3 cellular contexts compared by ENCODE assay signal in the genomic region with DNA sequence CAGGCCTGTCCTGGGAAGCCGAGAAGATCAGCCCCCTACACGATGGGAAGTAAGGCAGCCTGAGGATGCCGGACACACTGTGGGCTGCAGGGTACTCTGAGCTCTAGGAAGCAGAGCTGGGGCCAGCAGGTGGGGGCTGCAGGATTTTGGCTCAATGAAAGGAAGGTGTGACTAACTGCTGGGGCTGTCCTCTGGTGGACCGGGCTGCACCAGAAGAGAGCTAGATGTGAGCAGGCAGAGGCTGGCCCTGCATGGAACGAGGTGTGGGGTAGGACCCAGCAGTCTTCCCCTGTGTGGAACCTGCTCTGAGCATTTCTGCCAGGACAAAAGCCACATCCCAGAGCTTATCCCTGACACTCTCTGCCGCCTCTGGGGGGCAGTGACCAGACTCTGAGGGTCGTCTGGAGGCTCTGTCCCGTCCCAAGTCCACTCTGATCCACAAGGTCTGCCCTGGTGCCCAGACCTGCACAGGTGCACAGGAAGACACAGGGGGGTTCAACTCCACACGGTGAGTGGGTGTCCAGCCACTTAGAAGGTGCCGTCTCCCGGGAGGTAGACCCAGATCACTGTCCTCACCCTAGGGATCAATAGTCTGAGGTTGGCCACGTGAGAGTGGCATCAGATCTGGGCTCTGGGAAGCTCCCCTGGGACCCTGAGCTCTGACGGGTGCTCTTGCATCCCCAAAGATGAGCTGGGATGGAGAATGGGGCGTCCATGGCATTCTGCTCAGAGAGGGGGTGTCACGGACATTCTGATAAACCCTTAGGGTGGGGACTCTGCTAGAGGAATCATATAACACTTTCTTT.
TF ChIP-seq lines count a peak whose summit lies in the region.

No MANE protein-coding gene starts in this region.

TF ChIP-seq in SK-N-SH, 30 proteins besides CTCF, POLR2A, EP300 and RAD21:
- TF ChIP-seq, protein P1, sequence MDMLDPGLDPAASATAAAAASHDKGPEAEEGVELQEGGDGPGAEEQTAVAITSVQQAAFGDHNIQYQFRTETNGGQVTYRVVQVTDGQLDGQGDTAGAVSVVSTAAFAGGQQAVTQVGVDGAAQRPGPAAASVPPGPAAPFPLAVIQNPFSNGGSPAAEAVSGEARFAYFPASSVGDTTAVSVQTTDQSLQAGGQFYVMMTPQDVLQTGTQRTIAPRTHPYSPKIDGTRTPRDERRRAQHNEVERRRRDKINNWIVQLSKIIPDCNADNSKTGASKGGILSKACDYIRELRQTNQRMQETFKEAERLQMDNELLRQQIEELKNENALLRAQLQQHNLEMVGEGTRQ (IDR thresholded peaks at IDR 0.05; ENCODE audit: borderline replicate concordance, low read depth, low read length): no peak
- no peak for TF ChIP-seq MXI1 (IDR thresholded peaks at IDR 0.05; ENCODE audit: low read depth, low read length)
- TF ChIP-seq POLR2AphosphoS5 (IDR thresholded peaks at IDR 0.05; ENCODE audit: low read depth, low read length): no peak
- TF ChIP-seq NRF1 (IDR thresholded peaks at IDR 0.05; ENCODE audit: low read depth, low read length): no peak

TF ChIP-seq in SK-N-SH treated with all-trans-retinoic acid at 6 μM for 48 hours, 23 proteins besides CTCF, POLR2A, EP300 and RAD21:
- TF ChIP-seq, protein P2, sequence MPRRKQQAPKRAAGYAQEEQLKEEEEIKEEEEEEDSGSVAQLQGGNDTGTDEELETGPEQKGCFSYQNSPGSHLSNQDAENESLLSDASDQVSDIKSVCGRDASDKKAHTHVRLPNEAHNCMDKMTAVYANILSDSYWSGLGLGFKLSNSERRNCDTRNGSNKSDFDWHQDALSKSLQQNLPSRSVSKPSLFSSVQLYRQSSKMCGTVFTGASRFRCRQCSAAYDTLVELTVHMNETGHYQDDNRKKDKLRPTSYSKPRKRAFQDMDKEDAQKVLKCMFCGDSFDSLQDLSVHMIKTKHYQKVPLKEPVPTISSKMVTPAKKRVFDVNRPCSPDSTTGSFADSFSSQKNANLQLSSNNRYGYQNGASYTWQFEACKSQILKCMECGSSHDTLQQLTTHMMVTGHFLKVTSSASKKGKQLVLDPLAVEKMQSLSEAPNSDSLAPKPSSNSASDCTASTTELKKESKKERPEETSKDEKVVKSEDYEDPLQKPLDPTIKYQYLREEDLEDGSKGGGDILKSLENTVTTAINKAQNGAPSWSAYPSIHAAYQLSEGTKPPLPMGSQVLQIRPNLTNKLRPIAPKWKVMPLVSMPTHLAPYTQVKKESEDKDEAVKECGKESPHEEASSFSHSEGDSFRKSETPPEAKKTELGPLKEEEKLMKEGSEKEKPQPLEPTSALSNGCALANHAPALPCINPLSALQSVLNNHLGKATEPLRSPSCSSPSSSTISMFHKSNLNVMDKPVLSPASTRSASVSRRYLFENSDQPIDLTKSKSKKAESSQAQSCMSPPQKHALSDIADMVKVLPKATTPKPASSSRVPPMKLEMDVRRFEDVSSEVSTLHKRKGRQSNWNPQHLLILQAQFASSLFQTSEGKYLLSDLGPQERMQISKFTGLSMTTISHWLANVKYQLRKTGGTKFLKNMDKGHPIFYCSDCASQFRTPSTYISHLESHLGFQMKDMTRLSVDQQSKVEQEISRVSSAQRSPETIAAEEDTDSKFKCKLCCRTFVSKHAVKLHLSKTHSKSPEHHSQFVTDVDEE (CRISPR knock-in tag; IDR thresholded peaks at IDR 0.05): no peak
- no peak for TF ChIP-seq ZFP30 (CRISPR knock-in tag; IDR thresholded peaks at IDR 0.05)
- no peak for TF ChIP-seq ZNF8 (CRISPR knock-in tag; IDR thresholded peaks at IDR 0.05)
- TF ChIP-seq GLIS3 (CRISPR knock-in tag; IDR thresholded peaks at IDR 0.05): no peak
- TF ChIP-seq ZNF565 (CRISPR knock-in tag; conservative IDR thresholded peaks at IDR 0.05; ENCODE audit: low read depth): no peak
- no peak for TF ChIP-seq PPARA (CRISPR knock-in tag; IDR thresholded peaks at IDR 0.05; ENCODE audit: borderline replicate concordance)
- TF ChIP-seq ISL1 (CRISPR knock-in tag; IDR thresholded peaks at IDR 0.05): no peak
- TF ChIP-seq, protein P3, sequence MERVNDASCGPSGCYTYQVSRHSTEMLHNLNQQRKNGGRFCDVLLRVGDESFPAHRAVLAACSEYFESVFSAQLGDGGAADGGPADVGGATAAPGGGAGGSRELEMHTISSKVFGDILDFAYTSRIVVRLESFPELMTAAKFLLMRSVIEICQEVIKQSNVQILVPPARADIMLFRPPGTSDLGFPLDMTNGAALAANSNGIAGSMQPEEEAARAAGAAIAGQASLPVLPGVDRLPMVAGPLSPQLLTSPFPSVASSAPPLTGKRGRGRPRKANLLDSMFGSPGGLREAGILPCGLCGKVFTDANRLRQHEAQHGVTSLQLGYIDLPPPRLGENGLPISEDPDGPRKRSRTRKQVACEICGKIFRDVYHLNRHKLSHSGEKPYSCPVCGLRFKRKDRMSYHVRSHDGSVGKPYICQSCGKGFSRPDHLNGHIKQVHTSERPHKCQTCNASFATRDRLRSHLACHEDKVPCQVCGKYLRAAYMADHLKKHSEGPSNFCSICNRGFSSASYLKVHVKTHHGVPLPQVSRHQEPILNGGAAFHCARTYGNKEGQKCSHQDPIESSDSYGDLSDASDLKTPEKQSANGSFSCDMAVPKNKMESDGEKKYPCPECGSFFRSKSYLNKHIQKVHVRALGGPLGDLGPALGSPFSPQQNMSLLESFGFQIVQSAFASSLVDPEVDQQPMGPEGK (CRISPR knock-in tag; IDR thresholded peaks at IDR 0.05; ENCODE audit: borderline replicate concordance): no peak
- TF ChIP-seq, protein P4, sequence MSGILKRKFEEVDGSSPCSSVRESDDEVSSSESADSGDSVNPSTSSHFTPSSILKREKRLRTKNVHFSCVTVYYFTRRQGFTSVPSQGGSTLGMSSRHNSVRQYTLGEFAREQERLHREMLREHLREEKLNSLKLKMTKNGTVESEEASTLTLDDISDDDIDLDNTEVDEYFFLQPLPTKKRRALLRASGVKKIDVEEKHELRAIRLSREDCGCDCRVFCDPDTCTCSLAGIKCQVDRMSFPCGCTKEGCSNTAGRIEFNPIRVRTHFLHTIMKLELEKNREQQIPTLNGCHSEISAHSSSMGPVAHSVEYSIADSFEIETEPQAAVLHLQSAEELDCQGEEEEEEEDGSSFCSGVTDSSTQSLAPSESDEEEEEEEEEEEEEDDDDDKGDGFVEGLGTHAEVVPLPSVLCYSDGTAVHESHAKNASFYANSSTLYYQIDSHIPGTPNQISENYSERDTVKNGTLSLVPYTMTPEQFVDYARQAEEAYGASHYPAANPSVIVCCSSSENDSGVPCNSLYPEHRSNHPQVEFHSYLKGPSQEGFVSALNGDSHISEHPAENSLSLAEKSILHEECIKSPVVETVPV (CRISPR knock-in tag; IDR thresholded peaks at IDR 0.05): no peak
- TF ChIP-seq SNAI2 (CRISPR knock-in tag; IDR thresholded peaks at IDR 0.05): no peak
- no peak for TF ChIP-seq OSR1 (CRISPR knock-in tag; IDR thresholded peaks at IDR 0.05)

TF ChIP-seq in H1, 55 proteins besides CTCF, POLR2A, EP300 and RAD21:
- no peak for TF ChIP-seq SP4 (IDR thresholded peaks at IDR 0.05; ENCODE audit: low read length)
- TF ChIP-seq, protein P1 (IDR thresholded peaks at IDR 0.05; ENCODE audit: low read length): no peak
- TF ChIP-seq ZNF274 (IDR thresholded peaks at IDR 0.05; ENCODE audit: borderline replicate concordance, extremely low read depth, low read length): no peak
- TF ChIP-seq KDM1A (IDR thresholded peaks at IDR 0.05; ENCODE audit: borderline replicate concordance, low read length): no peak
- TF ChIP-seq FOSL1 (IDR thresholded peaks at IDR 0.05; ENCODE audit: insufficient read depth, low read depth, low read length): no peak
- TF ChIP-seq CEBPB (IDR thresholded peaks at IDR 0.05; ENCODE audit: low read depth, low read length): no peak
- TF ChIP-seq TAF7 (optimal IDR thresholded peaks at IDR 0.05; ENCODE audit: borderline replicate concordance, low read depth, low read length): no peak
- TF ChIP-seq CTBP2 (IDR thresholded peaks at IDR 0.05; ENCODE audit: borderline replicate concordance, insufficient read depth, insufficient read length, low read length): no peak
- no peak for TF ChIP-seq GABPA (IDR thresholded peaks at IDR 0.05; ENCODE audit: borderline replicate concordance, insufficient read depth, low read length)
- no peak for TF ChIP-seq RNF2 (IDR thresholded peaks at IDR 0.05; ENCODE audit: borderline replicate concordance, low read depth, low read length, missing control alignments, poor library complexity, severe bottlenecking)
- TF ChIP-seq KDM5A (IDR thresholded peaks at IDR 0.05; ENCODE audit: low read length): no peak
- TF ChIP-seq NRF1 (IDR thresholded peaks at IDR 0.05; ENCODE audit: low read depth, low read length): no peak
- no peak for TF ChIP-seq CREB1 (IDR thresholded peaks at IDR 0.05)
- no peak for TF ChIP-seq NANOG (IDR thresholded peaks at IDR 0.05; ENCODE audit: insufficient read depth, low read depth, low read length, poor library complexity, severe bottlenecking)
